9 cellular contexts compared by ENCODE assay signal in the genomic region with DNA sequence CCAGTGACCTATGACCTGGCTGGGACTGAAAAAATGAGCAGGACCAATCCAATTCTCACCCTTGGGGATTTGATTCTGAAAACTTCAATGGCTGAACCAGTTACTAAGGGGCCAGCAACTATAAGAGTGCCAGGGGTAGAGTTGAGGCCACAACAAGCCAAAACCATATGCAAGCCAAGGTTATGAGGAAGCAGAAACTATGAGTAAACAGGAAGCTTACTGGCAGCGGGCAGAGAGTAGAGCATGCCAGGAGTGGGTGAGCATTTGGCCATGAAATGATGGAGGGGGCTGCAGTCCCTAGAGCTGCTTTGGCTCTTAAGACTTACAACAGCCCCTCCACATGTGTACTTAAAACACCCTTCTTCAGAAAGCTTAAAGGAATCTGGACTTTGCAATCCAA.
DNase-seq lines count a peak whose midpoint lies in the region; ATAC-seq lines count a peak whose summit lies in the region.
"Had no signal": no experiment of that assay in that cellular context is flagged by ENCODE, and none has a peak within 500 bp of the region (broad histone marks: within the 10 kb centered on the region; RNA-seq: fewer than 3 reads in every experiment).

No MANE protein-coding gene starts in this region.

- H3K4me1 ChIP-seq in muscle layer of colon (ENCODE audit: insufficient read depth, low read length): peaks cover 22% of the 10 kb centered on the region

- peaks cover 62% of the 10 kb centered on the region for H3K4me1 Mint-ChIP-seq in activated T-helper 2 cell treated with anti-CD3 and anti-CD28 coated beads, Interferon-gamma antibody, Interleukin-2, Interleukin-4, amounts not matched to agents 10 μg/mL and 5 μg/mL and 100 μg/mL, durations not matched to agents 14 hours and 24 hours and 36 hours (ENCODE audit: low read depth)

- H3K36me3 ChIP-seq in muscle layer of colon (ENCODE audit: insufficient read depth, low read length): no peaks in the 10 kb centered on the region
- no peaks in the 10 kb centered on the region for H3K36me3 ChIP-seq in H7 (replicated peaks; ENCODE audit: control insufficient read depth, insufficient read depth, low read length)

- ATAC-seq in GM19035 (IDR thresholded peaks at IDR 0.05; ENCODE audit: unreplicated experiment) (peak; percentile 21), GM19463 (IDR thresholded peaks at IDR 0.05; ENCODE audit: unreplicated experiment) (no peak)
- ATAC-seq: K562 had no signal

- H3K36me3 Mint-ChIP-seq in activated T-helper 2 cell treated with anti-CD3 and anti-CD28 coated beads, Interferon-gamma antibody, Interleukin-2, Interleukin-4, amounts not matched to agents 10 μg/mL and 5 μg/mL and 100 μg/mL, durations not matched to agents 14 hours and 24 hours and 36 hours (ENCODE audit: low read depth): peaks cover 2% of the 10 kb centered on the region

- peak; percentile 91 for DNase-seq in M059J (ENCODE audit: low read depth)
- no peak for DNase-seq in activated T-helper 2 cell treated with anti-CD3 and anti-CD28 coated beads, Interferon-gamma antibody, Interleukin-2, Interleukin-4, amounts not matched to agents 10 μg/mL and 5 μg/mL and 100 μg/mL, durations not matched to agents 14 hours and 24 hours and 36 hours (ENCODE audit: low spot score)
- DNase-seq in H7: no peak
- no peak for DNase-seq in activated CD4-positive, CD25-positive, alpha-beta regulatory T cell treated with anti-CD3 and anti-CD28 coated beads, Interleukin-2, amount 50 U/mL, for 72 hours
- no peak for DNase-seq in iPS-NIHi7 (ENCODE audit: extremely low spot score)

- H3K9ac ChIP-seq in muscle layer of colon (ENCODE audit: low read length): no peak overlapping the region

- H3K27ac ChIP-seq in muscle layer of colon (ENCODE audit: low read depth, low read length): peak overlapping the region; percentile 4

- intact Hi-C loops in activated T-helper 2 cell treated with anti-CD3 and anti-CD28 coated beads, Interferon-gamma antibody, Interleukin-2, Interleukin-4, amounts not matched to agents 10 μg/mL and 5 μg/mL and 100 μg/mL, durations not matched to agents 14 hours and 24 hours and 36 hours (cut with micrococcal nuclease): loop anchor here (5.0 to 10.0 kb wide), 2 partner anchors 516 to 1541 kb away; no protein-coding TSS in a partner anchor

- H3K27me3 Mint-ChIP-seq in activated T-helper 2 cell treated with anti-CD3 and anti-CD28 coated beads, Interferon-gamma antibody, Interleukin-2, Interleukin-4, amounts not matched to agents 10 μg/mL and 5 μg/mL and 100 μg/mL, durations not matched to agents 14 hours and 24 hours and 36 hours (ENCODE audit: low read depth): no peaks in the 10 kb centered on the region

- no peaks in the 10 kb centered on the region for H3K9me3 Mint-ChIP-seq in activated T-helper 2 cell treated with anti-CD3 and anti-CD28 coated beads, Interferon-gamma antibody, Interleukin-2, Interleukin-4, amounts not matched to agents 10 μg/mL and 5 μg/mL and 100 μg/mL, durations not matched to agents 14 hours and 24 hours and 36 hours

- no peaks in the 10 kb centered on the region for H3K9me3 ChIP-seq in muscle layer of colon (ENCODE audit: low read length)

- no peak overlapping the region for H3K4me3 ChIP-seq in muscle layer of colon (ENCODE audit: low read depth in 1 of 2, low read length in 2 of 2)
- no peak overlapping the region for H3K4me3 ChIP-seq in H7 (ENCODE audit: insufficient read depth, low read depth, low read length)
- H3K4me3 ChIP-seq: K562 had no signal

- H3K4me3 Mint-ChIP-seq in activated T-helper 2 cell treated with anti-CD3 and anti-CD28 coated beads, Interferon-gamma antibody, Interleukin-2, Interleukin-4, amounts not matched to agents 10 μg/mL and 5 μg/mL and 100 μg/mL, durations not matched to agents 14 hours and 24 hours and 36 hours (ENCODE audit: low read depth): peak overlapping the region; percentile 59

- H3K27me3 ChIP-seq in muscle layer of colon (ENCODE audit: control insufficient read depth in 1 of 2, insufficient read depth in 2 of 2, low read length in 2 of 2) (no peaks in the 10 kb centered on the region), H7 (ENCODE audit: control insufficient read depth, insufficient read depth, low read length) (no peaks in the 10 kb centered on the region)

- H3K27ac Mint-ChIP-seq in activated T-helper 2 cell treated with anti-CD3 and anti-CD28 coated beads, Interferon-gamma antibody, Interleukin-2, Interleukin-4, amounts not matched to agents 10 μg/mL and 5 μg/mL and 100 μg/mL, durations not matched to agents 14 hours and 24 hours and 36 hours: peak overlapping the region; percentile 85
